Comparison of ENCODE assay signal across 16 cellular contexts in the genomic region with DNA sequence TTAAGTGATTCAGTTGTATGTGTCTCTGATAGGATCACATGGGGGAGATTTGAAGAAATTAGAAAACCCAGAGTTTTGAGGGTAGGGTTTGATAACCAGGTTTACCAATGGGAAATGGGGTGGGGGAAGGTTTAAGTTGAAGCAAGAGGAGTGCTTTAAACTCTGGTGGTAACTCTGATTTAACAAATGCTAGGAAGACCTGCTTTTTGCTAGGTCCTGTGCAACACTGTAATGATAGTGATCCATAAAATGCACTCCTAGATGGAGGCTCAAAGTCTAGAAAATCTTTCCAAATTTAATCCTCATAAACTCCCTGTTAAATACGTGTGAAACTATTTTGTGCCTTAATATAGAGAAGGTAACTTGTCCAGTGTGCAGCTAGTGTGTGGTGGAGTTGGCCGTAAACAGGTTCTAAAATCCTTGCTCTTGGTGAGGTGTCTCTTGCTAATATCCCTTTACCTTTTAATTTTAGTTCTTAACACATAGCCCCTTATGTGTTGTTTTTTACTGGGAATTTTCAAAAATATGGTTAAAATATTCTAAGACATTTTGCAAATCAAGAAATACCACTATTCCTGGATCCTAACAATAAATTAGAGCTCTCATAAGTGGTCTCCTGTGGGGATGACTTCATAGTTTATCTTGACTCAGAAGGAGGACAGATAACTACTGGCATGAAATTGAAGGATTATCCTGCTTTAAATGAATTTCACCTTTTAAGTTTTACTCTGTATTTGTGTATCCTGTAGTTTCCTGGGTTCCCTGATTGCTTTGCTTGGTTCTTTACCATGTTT. TPM values are rescaled to one million over a fixed set of nuclear protein-coding genes. Genes with fewer than 3 reads are reported as not detected.
DNase-seq lines count a peak whose midpoint lies in the region; ATAC-seq and TF ChIP-seq lines count a peak whose summit lies in the region.
"Had no signal": no experiment of that assay in that cellular context is flagged by ENCODE, and none has a peak within 500 bp of the region (broad histone marks: within the 10 kb centered on the region; RNA-seq: fewer than 3 reads in every experiment).

No MANE protein-coding gene starts in this region.

- no peaks in the 10 kb centered on the region for H3K9me3 Mint-ChIP-seq in activated T-cell treated with anti-CD3 and anti-CD28 coated beads, Interleukin-2, amount 50 U/mL, for 24 hours
- no peaks in the 10 kb centered on the region for H3K9me3 Mint-ChIP-seq in endodermal cell
- H3K9me3 Mint-ChIP-seq: T-cell had no signal

- H3K36me3 Mint-ChIP-seq in activated T-cell treated with anti-CD3 and anti-CD28 coated beads, Interleukin-2, amount 50 U/mL, for 24 hours (ENCODE audit: low read depth) = peaks cover 99% of the 10 kb centered on the region
- peaks cover 74% of the 10 kb centered on the region for H3K36me3 Mint-ChIP-seq in endodermal cell (ENCODE audit: low read depth)

- H3K9ac ChIP-seq in endodermal cell (ENCODE audit: extremely low read depth, low read length, poor library complexity, severe bottlenecking) (no peak overlapping the region), smooth muscle cell (ENCODE audit: low read depth) (no peak overlapping the region)

- H3K4me2 ChIP-seq in OCI-LY7 (ENCODE audit: low read length) (peak overlapping the region; percentile 84), smooth muscle cell (peak overlapping the region; percentile 39)

- H3K79me2 ChIP-seq in OCI-LY7 (ENCODE audit: insufficient read depth, low read depth, low read length) (peaks cover 58% of the 10 kb centered on the region), smooth muscle cell (ENCODE audit: low read depth) (peaks cover 46% of the 10 kb centered on the region)

- H3K27ac Mint-ChIP-seq in activated T-cell treated with anti-CD3 and anti-CD28 coated beads, Interleukin-2, amount 50 U/mL, for 24 hours = peak overlapping the region; percentile 99
- H3K27ac Mint-ChIP-seq in endodermal cell = peak overlapping the region; percentile 39

- peak overlapping the region; percentile 97 for H3K4me3 Mint-ChIP-seq in activated T-cell treated with anti-CD3 and anti-CD28 coated beads, Interleukin-2, amount 50 U/mL, for 24 hours
- H3K4me3 Mint-ChIP-seq in endodermal cell = peak overlapping the region; percentile 99

- H3K4me1 Mint-ChIP-seq in activated T-cell treated with anti-CD3 and anti-CD28 coated beads, Interleukin-2, amount 50 U/mL, for 24 hours (ENCODE audit: low read depth) = peaks cover 53% of the 10 kb centered on the region
- H3K4me1 Mint-ChIP-seq in endodermal cell = peaks cover 31% of the 10 kb centered on the region

- H3K27ac ChIP-seq in OCI-LY7 (ENCODE audit: low read depth, low read length, poor library complexity, severe bottlenecking) = no peak overlapping the region
- H3K27ac ChIP-seq in endodermal cell (ENCODE audit: low read depth, low read length) = no peak overlapping the region
- peak overlapping the region; percentile 35 for H3K27ac ChIP-seq in smooth muscle cell (ENCODE audit: low read depth)
- no peak overlapping the region for H3K27ac ChIP-seq in left lung
- H3K27ac ChIP-seq: tibial artery had no signal

- CTCF ChIA-PET in OCI-LY7 (lab: Charles Lee; ENCODE audit: unreplicated experiment) = no interaction called here

- TF ChIP-seq CTCF in OCI-LY7 (conservative IDR thresholded peaks at IDR 0.05; ENCODE audit: low read length) (no peak), endodermal cell (conservative IDR thresholded peaks at IDR 0.05) (no peak), smooth muscle cell (IDR thresholded peaks at IDR 0.05; ENCODE audit: borderline replicate concordance, insufficient read depth, poor library complexity, severe bottlenecking) (no peak), left lung (IDR thresholded peaks at IDR 0.05) (no peak)

- H3K9me2 ChIP-seq in OCI-LY7 (ENCODE audit: insufficient read depth, low read length) = no peaks in the 10 kb centered on the region

- WGBS in endodermal cell (ENCODE audit: insufficient coverage in 1 of 2, insufficient read length in 1 of 2), 2 experiments = 92% methylated on average over 2 of the region's 2 CpGs; no CpG with 5 or more reads in 1 of the 2 experiments
- WGBS in smooth muscle cell (ENCODE audit: low lambda C conversion rate) = 91% methylated on average over 2 of the region's 2 CpGs

- no peak for ATAC-seq in left lung
- ATAC-seq: PC-3, T-cell had no signal

- H3K9me3 ChIP-seq in OCI-LY7 (ENCODE audit: low read length) = no peaks in the 10 kb centered on the region
- no peaks in the 10 kb centered on the region for H3K9me3 ChIP-seq in endodermal cell (ENCODE audit: control insufficient read depth, low read length)
- no peaks in the 10 kb centered on the region for H3K9me3 ChIP-seq in smooth muscle cell (replicated peaks; ENCODE audit: low read depth)
- no peaks in the 10 kb centered on the region for H3K9me3 ChIP-seq in left lung
- H3K9me3 ChIP-seq: tibial artery had no signal

- peaks cover 15% of the 10 kb centered on the region for H3F3A ChIP-seq in smooth muscle cell (ENCODE audit: low read depth)

- no peak for DNase-seq in activated T-cell treated with anti-CD3 and anti-CD28 coated beads, Interleukin-2, amount 50 U/mL, for 24 hours
- DNase-seq in activated T-cell treated with anti-CD3 and anti-CD28 coated beads for 4 hours = no peak
- no peak for DNase-seq in OCI-LY7 (ENCODE audit: low spot score)
- DNase-seq in endodermal cell = no peak
- no peak for DNase-seq in smooth muscle cell (lab: John Stamatoyannopoulos, UW; ENCODE audit: unreplicated experiment)
- no peak for DNase-seq in SW 1271 (lab: John Stamatoyannopoulos, UW)
- no peak for DNase-seq in 8988T
- DNase-seq in left lung = no peak
- DNase-seq: activated naive CD4-positive, alpha-beta T cell treated with anti-CD3 and anti-CD28 coated beads, Interleukin-2, amount 50 U/mL, for 16 hours; cerebellar nuclear complex; KBM-7; NCI-H146; NCI-H510A; PC-3; T-cell; tibial artery had no signal

- H3K27me3 ChIP-seq in endodermal cell (ENCODE audit: control insufficient read depth, insufficient read depth, low read length, poor library complexity, severe bottlenecking) (no peaks in the 10 kb centered on the region), smooth muscle cell (ENCODE audit: low read depth) (no peaks in the 10 kb centered on the region), left lung (no peaks in the 10 kb centered on the region)
- H3K27me3 ChIP-seq: tibial artery had no signal

- H3K4me3 ChIP-seq in OCI-LY7 (ENCODE audit: low read depth, low read length, poor library complexity, severe bottlenecking) (peak overlapping the region; percentile 90), endodermal cell (ENCODE audit: low read length) (peak overlapping the region; percentile 99), smooth muscle cell (no peak overlapping the region), left lung (no peak overlapping the region)
- H3K4me3 ChIP-seq: tibial artery had no signal

- H3K27me3 Mint-ChIP-seq in activated T-cell treated with anti-CD3 and anti-CD28 coated beads, Interleukin-2, amount 50 U/mL, for 24 hours = no peaks in the 10 kb centered on the region
- no peaks in the 10 kb centered on the region for H3K27me3 Mint-ChIP-seq in endodermal cell (ENCODE audit: insufficient read depth)
- H3K27me3 Mint-ChIP-seq: T-cell had no signal

- H3K4me1 ChIP-seq in OCI-LY7 (ENCODE audit: insufficient read depth, low read length, poor library complexity, severe bottlenecking) (peaks cover 38% of the 10 kb centered on the region), endodermal cell (ENCODE audit: control insufficient read depth, insufficient read depth, low read length) (peaks cover 3% of the 10 kb centered on the region), smooth muscle cell (ENCODE audit: low read depth) (peaks cover 22% of the 10 kb centered on the region), left lung (peaks cover 17 to 46% of the 10 kb centered on the region in 2 donors)

- H4K20me1 ChIP-seq in OCI-LY7 (ENCODE audit: insufficient read depth, low read length) (peaks cover 35% of the 10 kb centered on the region), smooth muscle cell (ENCODE audit: low read depth) (peaks cover 76% of the 10 kb centered on the region)

- peaks cover 89% of the 10 kb centered on the region for H3K36me3 ChIP-seq in OCI-LY7 (ENCODE audit: insufficient read depth, low read length)
- peaks cover 77% of the 10 kb centered on the region for H3K36me3 ChIP-seq in endodermal cell (ENCODE audit: control insufficient read depth, insufficient read depth, low read length)
- peaks cover 36% of the 10 kb centered on the region for H3K36me3 ChIP-seq in smooth muscle cell (ENCODE audit: low read depth)
- H3K36me3 ChIP-seq in left lung = peaks cover 0 to 77% of the 10 kb centered on the region in 2 donors

- intact Hi-C loops in OCI-LY7 (cut with micrococcal nuclease; ENCODE audit: unreplicated experiment) (no loop called here), left lung (cut with DNase I) (no loop called here)

- POLR2A ChIA-PET in OCI-LY7 (lab: Charles Lee) = interaction anchor here (0.5 to 1.5 kb wide), 8 partner anchors 11 to 1255 kb away, joined by 3 to 5 read pairs (median 3); a partner anchor contains a TSS

- H2AFZ ChIP-seq in OCI-LY7 (ENCODE audit: low read length) = no peak overlapping the region
- no peak overlapping the region for H2AFZ ChIP-seq in smooth muscle cell (ENCODE audit: low read depth)

- BruUV-seq in OCI-LY7 (replicated peaks; lab: Mats Ljungman, UMichigan) = no TSS peak

RNA-seq across cellular contexts. Expression of a gene that starts 4.1 kb away (rescaled TPM):
- 1,304 and 1,342 TPM in 2 replicates for total RNA-seq in OCI-LY7 (2014; rRNA removed; shearing (Covaris generic))
- 1,118 and 1,187 TPM in 2 replicates for total RNA-seq in OCI-LY7 (2022)
- total RNA-seq in endodermal cell = 1,000 to 10,000 TPM; 1,014 to 1,108 TPM
- 2,395 TPM for polyA plus RNA-seq in endodermal cell (2013, experiment 1 of 2)
- 2,126 TPM for polyA plus RNA-seq in endodermal cell (2013, experiment 2 of 2)
- 1,242 and 1,362 TPM in 2 replicates for total RNA-seq in smooth muscle cell
- 695 and 819 TPM in 2 replicates for polyA plus RNA-seq in smooth muscle cell
- 100 to 1,000 TPM; 901 to 922 TPM for total RNA-seq in left lung

RNA-seq across cellular contexts. Expression of a gene that starts 25.9 kb away (rescaled TPM):
- 65.8 and 78.4 TPM in 2 replicates for total RNA-seq in OCI-LY7 (2014; rRNA removed; shearing (Covaris generic))
- total RNA-seq in OCI-LY7 (2022) = 108 and 110 TPM in 2 replicates
- 100 to 1,000 TPM; 195 to 215 TPM for total RNA-seq in endodermal cell
- polyA plus RNA-seq in endodermal cell (2013, experiment 1 of 2) = 216 TPM
- 206 TPM for polyA plus RNA-seq in endodermal cell (2013, experiment 2 of 2)
- total RNA-seq in smooth muscle cell = 765 and 825 TPM in 2 replicates
- 607 and 754 TPM in 2 replicates for polyA plus RNA-seq in smooth muscle cell
- 100 to 1,000 TPM; 133 to 139 TPM for total RNA-seq in left lung

Comparison
In these comparisons a context has a peak if more than half of its experiments do, and no peak if none do; other contexts are left out.
1. H3K4me3 ChIP-seq: peak in OCI-LY7 (single experiment) and endodermal cell (single experiment); none in smooth muscle cell (single experiment) and left lung (0 of 2).